Comparison of ENCODE assay signal across 17 cellular contexts in the genomic region with DNA sequence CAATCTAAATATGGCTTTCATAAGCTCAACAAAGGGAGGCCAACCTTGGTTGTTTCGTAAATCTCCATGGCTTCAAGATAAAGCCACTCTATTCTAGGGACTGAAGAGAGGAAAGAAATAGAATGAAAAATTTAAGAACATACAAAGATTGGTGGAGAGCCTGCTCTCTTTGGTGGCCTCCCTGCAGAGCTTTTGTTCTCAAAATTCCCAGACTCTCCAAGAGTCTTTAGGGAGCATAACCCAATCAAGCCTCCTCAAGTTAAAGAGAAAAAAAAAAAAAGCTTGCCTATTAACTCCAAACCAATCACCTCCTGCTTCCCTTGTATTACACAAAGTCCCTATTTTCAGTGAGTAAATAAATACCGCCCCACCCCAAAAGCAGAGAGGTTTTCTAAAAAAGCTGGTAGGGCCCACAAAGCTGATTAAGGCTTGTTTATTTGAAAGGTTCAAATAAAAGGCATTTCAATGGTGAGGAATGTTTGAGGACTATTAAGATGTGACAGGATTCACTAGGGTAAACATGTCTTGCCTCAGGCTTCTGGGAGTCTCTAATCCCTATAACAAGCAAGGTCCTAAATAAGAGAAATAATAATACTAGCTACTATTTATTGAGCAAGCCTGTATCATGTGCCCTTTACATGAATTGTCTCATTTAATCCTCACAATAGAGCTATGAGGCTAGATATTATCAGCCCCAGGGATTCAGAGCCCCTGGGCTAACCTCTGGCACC.
A peak's percentile ranks its signal among the peaks of the same experiment; 100 is the strongest.
DNase-seq lines count a peak whose midpoint lies in the region; ATAC-seq and TF ChIP-seq lines count a peak whose summit lies in the region.
"Had no signal": no experiment of that assay in that cellular context is flagged by ENCODE, and none has a peak within 500 bp of the region (broad histone marks: within the 10 kb centered on the region; RNA-seq: fewer than 3 reads in every experiment).

No MANE protein-coding gene starts in this region.

- H3K4me1 ChIP-seq in cardiac muscle cell (ENCODE audit: low read depth) (peaks cover 31% of the 10 kb centered on the region), left ventricle myocardium inferior (no peaks in the 10 kb centered on the region), SJCRH30 (peaks cover 25% of the 10 kb centered on the region)
- H3K4me1 ChIP-seq: Peyer's patch had no signal

- H3K9me3 ChIP-seq in cardiac muscle cell (ENCODE audit: low read depth), result no peaks in the 10 kb centered on the region
- peaks cover 5% of the 10 kb centered on the region for H3K9me3 ChIP-seq in left ventricle myocardium inferior (replicated peaks)
- no peaks in the 10 kb centered on the region for H3K9me3 ChIP-seq in SJCRH30 (replicated peaks)
- H3K9me3 ChIP-seq: Peyer's patch had no signal

- H3K27me3 ChIP-seq in cardiac muscle cell (no peaks in the 10 kb centered on the region), left ventricle myocardium inferior (ENCODE audit: low read depth) (no peaks in the 10 kb centered on the region), SJCRH30 (no peaks in the 10 kb centered on the region)
- H3K27me3 ChIP-seq: Peyer's patch had no signal

- intact Hi-C loops in left ventricle myocardium inferior (cut with micrococcal nuclease), result no loop called here

- TF ChIP-seq CTCF in cardiac muscle cell (IDR thresholded peaks at IDR 0.05; ENCODE audit: low read depth, low read length) (no peak), left ventricle myocardium inferior (IDR thresholded peaks at IDR 0.05; ENCODE audit: borderline replicate concordance) (no peak)

- no peak for ATAC-seq in HG03175 (IDR thresholded peaks at IDR 0.05; ENCODE audit: unreplicated experiment)
- no peak for ATAC-seq in GM21825 (IDR thresholded peaks at IDR 0.05; ENCODE audit: unreplicated experiment)
- no peak for ATAC-seq in GM19395 (IDR thresholded peaks at IDR 0.05; ENCODE audit: unreplicated experiment)
- ATAC-seq: SK-N-SH treated with all-trans-retinoic acid at 6 μM for 48 hours had no signal

- DNase-seq in cardiac muscle cell (ENCODE audit: low read depth in 1 of 2, low spot score in 1 of 2) (peak in 1 of 2 donors; percentile 17), left ventricle myocardium inferior (no peak), SJCRH30 (peak; percentile 33 to 60), iPS-NIHi7 (ENCODE audit: extremely low spot score) (peak; percentile 13), T-helper 9 cell (no peak)
- DNase-seq: C1 segment of cervical spinal cord, DMS 273 treated with DMSO at 0.1 percent for 48 hours, MM.1S, NCI-H1105, NCI-H187 treated with DMSO at 0.1 percent for 48 hours, NCI-H774, Peyer's patch, Right ventricle myocardium superior had no signal

- H3K36me3 ChIP-seq in cardiac muscle cell (no peaks in the 10 kb centered on the region), left ventricle myocardium inferior (no peaks in the 10 kb centered on the region), SJCRH30 (no peaks in the 10 kb centered on the region)
- H3K36me3 ChIP-seq: Peyer's patch had no signal

- H3K27ac ChIP-seq in cardiac muscle cell, result peak overlapping the region; percentile 74
- no peak overlapping the region for H3K27ac ChIP-seq in left ventricle myocardium inferior (replicated peaks)
- H3K27ac ChIP-seq in SJCRH30, result peak overlapping the region; percentile 77
- H3K27ac ChIP-seq: Peyer's patch had no signal

- no peak overlapping the region for H3K4me3 ChIP-seq in cardiac muscle cell
- no peak overlapping the region for H3K4me3 ChIP-seq in left ventricle myocardium inferior
- H3K4me3 ChIP-seq in SJCRH30, result no peak overlapping the region
- H3K4me3 ChIP-seq: Peyer's patch had no signal

Comparison
In these comparisons a context has a peak if more than half of its experiments do, and no peak if none do; other contexts are left out.
1. DNase-seq: peak in SJCRH30 (2 of 2) and iPS-NIHi7 (single experiment); none in left ventricle myocardium inferior (single experiment) and T-helper 9 cell (single experiment).